Comparison of ENCODE assay signal across 8 cellular contexts in genomic region chr9:38432922-38433510, GRCh38. TPM values are rescaled to one million over a fixed set of nuclear protein-coding genes. Genes with fewer than 3 reads are reported as not detected.
DNase-seq lines count a peak whose midpoint lies in the region; ATAC-seq, FAIRE-seq and TF ChIP-seq lines count a peak whose summit lies in the region.

No MANE protein-coding gene starts in this region.

- H3K4me3 ChIP-seq in adipocyte (ENCODE audit: low read length) (no peak overlapping the region), kidney (ENCODE audit: low read length in 2 of 2) (no peak overlapping the region)

- H3K9me3 ChIP-seq in adipocyte (ENCODE audit: control insufficient read depth, low read length) (no peaks in the 10 kb centered on the region), kidney (ENCODE audit: control insufficient read depth in 1 of 2, low read length in 2 of 2) (no peaks in the 10 kb centered on the region)

- H3K36me3 ChIP-seq in adipocyte (ENCODE audit: control insufficient read depth, insufficient read depth, low read length, severe bottlenecking) (no peaks in the 10 kb centered on the region), kidney (ENCODE audit: control insufficient read depth in 1 of 2, insufficient read depth in 2 of 2, low read length in 2 of 2) (no peaks in the 10 kb centered on the region)

- no peak for ATAC-seq in HG03025 (IDR thresholded peaks at IDR 0.05; ENCODE audit: low FRiP score, unreplicated experiment)
- ATAC-seq in stimulated activated effector memory CD8-positive, alpha-beta T cell treated with anti-CD3 and anti-CD28 coated beads, Interleukin-12 subunit alpha, Interleukin-12 subunit beta, amount 100 ng/mL, for 72 hours, result no peak

- peak; percentile 56 for DNase-seq in SIG-M5 treated with dmso at 0.1 percent for 504 hours (lab: John Stamatoyannopoulos, UW; ENCODE audit: unreplicated experiment)
- no peak for DNase-seq in SIG-M5 (lab: John Stamatoyannopoulos, UW)
- peak; percentile 62 for DNase-seq in NAMALWA (ENCODE audit: low spot score)
- peak; percentile 71 for DNase-seq in adipocyte (ENCODE audit: low read depth)
- DNase-seq in kidney, result no peak
- DNase-seq in hippocampal formation (lab: John Stamatoyannopoulos, UW), result no peak
- DNase-seq in stimulated activated effector memory CD8-positive, alpha-beta T cell treated with anti-CD3 and anti-CD28 coated beads, Interleukin-12 subunit alpha, Interleukin-12 subunit beta, amount 100 ng/mL, for 72 hours (ENCODE audit: low spot score in 2 of 2), result no peak

- no peak overlapping the region for H3K4me3 Mint-ChIP-seq in stimulated activated effector memory CD8-positive, alpha-beta T cell treated with anti-CD3 and anti-CD28 coated beads, Interleukin-12 subunit alpha, Interleukin-12 subunit beta, amount 100 ng/mL, for 72 hours

- no peak overlapping the region for H3K27ac Mint-ChIP-seq in stimulated activated effector memory CD8-positive, alpha-beta T cell treated with anti-CD3 and anti-CD28 coated beads, Interleukin-12 subunit alpha, Interleukin-12 subunit beta, amount 100 ng/mL, for 72 hours

- H3K27ac ChIP-seq in kidney (ENCODE audit: low read depth in 2 of 2, low read length in 2 of 2), result no peak overlapping the region

- peak; percentile 57 for TF ChIP-seq CTCF in kidney (IDR thresholded peaks at IDR 0.05; ENCODE audit: borderline replicate concordance, extremely low read depth, insufficient read depth)

- H3K9me3 Mint-ChIP-seq in stimulated activated effector memory CD8-positive, alpha-beta T cell treated with anti-CD3 and anti-CD28 coated beads, Interleukin-12 subunit alpha, Interleukin-12 subunit beta, amount 100 ng/mL, for 72 hours, result no peaks in the 10 kb centered on the region

- H3K4me1 Mint-ChIP-seq in stimulated activated effector memory CD8-positive, alpha-beta T cell treated with anti-CD3 and anti-CD28 coated beads, Interleukin-12 subunit alpha, Interleukin-12 subunit beta, amount 100 ng/mL, for 72 hours, result peaks cover 4% of the 10 kb centered on the region

- H3K27me3 ChIP-seq in adipocyte (replicated peaks; ENCODE audit: control insufficient read depth, insufficient read depth, low read length), result peaks cover 18% of the 10 kb centered on the region

- H3K36me3 Mint-ChIP-seq in stimulated activated effector memory CD8-positive, alpha-beta T cell treated with anti-CD3 and anti-CD28 coated beads, Interleukin-12 subunit alpha, Interleukin-12 subunit beta, amount 100 ng/mL, for 72 hours, result no peaks in the 10 kb centered on the region

- H3K9ac ChIP-seq in adipocyte (ENCODE audit: low read length) (no peak overlapping the region), kidney (ENCODE audit: low read length in 2 of 2) (no peak overlapping the region)

- H3K4me1 ChIP-seq in adipocyte (ENCODE audit: control insufficient read depth, insufficient read depth, low read length), result peaks cover 42% of the 10 kb centered on the region
- no peaks in the 10 kb centered on the region for H3K4me1 ChIP-seq in kidney (ENCODE audit: control insufficient read depth in 1 of 2, insufficient read depth in 1 of 2, low read depth in 1 of 2, low read length in 2 of 2)

- no peak for FAIRE-seq in kidney (lab: Jason Lieb, UNC)

- intact Hi-C loops in kidney (cut with DNase I), result no loop called here

RNA-seq across cellular contexts. Expression of gene IGFBPL1, which starts 8.8 kb away (rescaled TPM):
- 0.22 TPM for total RNA-seq in kidney
- polyA plus RNA-seq in kidney (ENCODE audit: insufficient read depth, low read depth, low replicate concordance), result not detected

RNA-seq across cellular contexts. Expression of gene ALDH1B1, which starts 40.5 kb away (rescaled TPM):
- 37.7 TPM for total RNA-seq in kidney
- 74.7 TPM for polyA plus RNA-seq in kidney (ENCODE audit: insufficient read depth, low read depth, low replicate concordance)

Comparison
In these comparisons a context has a peak if more than half of its experiments do, and no peak if none do; other contexts are left out.
1. DNase-seq: peak in SIG-M5 treated with dmso at 0.1 percent for 504 hours (single experiment), NAMALWA (single experiment) and adipocyte (single experiment); none in SIG-M5 (single experiment), kidney (single experiment), hippocampal formation (0 of 2) and stimulated activated effector memory CD8-positive, alpha-beta T cell treated with anti-CD3 and anti-CD28 coated beads, Interleukin-12 subunit alpha, Interleukin-12 subunit beta, amount 100 ng/mL, for 72 hours (0 of 2).